13 cellular contexts compared by ENCODE assay signal in genomic region chr3:183260167-183260904, GRCh38. TPM values are rescaled to one million over a fixed set of nuclear protein-coding genes. Genes with fewer than 3 reads are reported as not detected.
DNase-seq lines count a peak whose midpoint lies in the region; ATAC-seq, FAIRE-seq and TF ChIP-seq lines count a peak whose summit lies in the region.
"Had no signal": no experiment of that assay in that cellular context is flagged by ENCODE, and none has a peak within 500 bp of the region (broad histone marks: within the 10 kb centered on the region; RNA-seq: fewer than 3 reads in every experiment).

No MANE protein-coding gene starts in this region.

- no peak for TF ChIP-seq POLR2A in right lobe of liver (IDR thresholded peaks at IDR 0.05)
- no peak for TF ChIP-seq POLR2A in HepG2 (IDR thresholded peaks at IDR 0.05; ENCODE audit: insufficient read depth in 1 of 2, low read depth in 2 of 2, low read length in 2 of 2)
- TF ChIP-seq POLR2A in esophagus muscularis mucosa (IDR thresholded peaks at IDR 0.05; ENCODE audit: low read depth), result no peak

- H3K27ac ChIP-seq in right lobe of liver (no peak overlapping the region), HepG2 (ENCODE audit: extremely low read length, insufficient read depth, low read length) (no peak overlapping the region), esophagus muscularis mucosa (replicated peaks in 1 of 4) (peak overlapping the region in 1 of 4 donors; percentile 11)

- BruUV-seq in HepG2 (replicated peaks; lab: Mats Ljungman, UMichigan), result no TSS peak

- peaks cover 0 to 2% (median 0%) of the 10 kb centered on the region in 7 donors for H3K9me3 Mint-ChIP-seq in naive B cell
- H3K9me3 Mint-ChIP-seq: activated naive CD8-positive, alpha-beta T cell treated with anti-CD3 and anti-CD28 coated beads, Interleukin-2, amount 50 U/mL, for 24 hours had no signal

- H3K36me3 ChIP-seq in right lobe of liver (no peaks in the 10 kb centered on the region), HepG2 (replicated peaks in 1 of 2; ENCODE audit: control insufficient read depth in 1 of 2, insufficient read depth in 2 of 2, low read length in 2 of 2) (no peaks in the 10 kb centered on the region), esophagus muscularis mucosa (no peaks in the 10 kb centered on the region)

- CTCF ChIA-PET in HepG2 (lab: Yijun Ruan, JAX; ENCODE audit: low intra/inter-chr PET ratio, low total read pairs), result no interaction called here

- POLR2A ChIA-PET in HepG2 (lab: Yijun Ruan, JAX), result no interaction called here

- no peaks in the 10 kb centered on the region for H3K36me3 Mint-ChIP-seq in naive B cell

- H3K4me1 ChIP-seq in right lobe of liver, result no peaks in the 10 kb centered on the region
- no peaks in the 10 kb centered on the region for H3K4me1 ChIP-seq in HepG2 (ENCODE audit: insufficient read depth, low read length)
- peaks cover 0 to 15% (median 8%) of the 10 kb centered on the region in 4 donors for H3K4me1 ChIP-seq in esophagus muscularis mucosa

- in situ Hi-C loops in HepG2 (cut with HindIII; ENCODE audit: extremely low pct_ligation_motif_present, low pct_unique_long_range_greater_than_20kb), result no loop called here

- H3K9ac ChIP-seq in HepG2 (ENCODE audit: insufficient read depth, low read depth, low read length), result no peak overlapping the region

- TF ChIP-seq EP300 in HepG2 (IDR thresholded peaks at IDR 0.05; ENCODE audit: low read depth in 2 of 2, low read length in 2 of 2) (no peak), HepG2 (CRISPR knock-in tag; IDR thresholded peaks at IDR 0.05; ENCODE audit: borderline replicate concordance) (no peak), esophagus muscularis mucosa (IDR thresholded peaks at IDR 0.05) (no peak)

- no peaks in the 10 kb centered on the region for H3K79me2 ChIP-seq in HepG2 (ENCODE audit: insufficient read depth, low read length)

- TF ChIP-seq RAD21 in HepG2 (CRISPR knock-in tag; IDR thresholded peaks at IDR 0.05), result no peak

- H3K4me3 ChIP-seq in right lobe of liver, result no peak overlapping the region
- no peak overlapping the region for H3K4me3 ChIP-seq in HepG2 (replicated peaks in 1 of 3; ENCODE audit: insufficient read depth in 1 of 3, low read depth in 2 of 3, low read length in 3 of 3)
- H3K4me3 ChIP-seq in esophagus muscularis mucosa, result no peak overlapping the region

- TF ChIP-seq CTCF in right lobe of liver (IDR thresholded peaks at IDR 0.05), result no peak
- no peak for TF ChIP-seq CTCF in HepG2 (CRISPR knock-in tag; IDR thresholded peaks at IDR 0.05)
- no peak for TF ChIP-seq CTCF in esophagus muscularis mucosa (IDR thresholded peaks at IDR 0.05)

- H3K27me3 Mint-ChIP-seq in naive B cell, result peaks cover 28 to 33% (median 29%) of the 10 kb centered on the region in 3 donors

- no peaks in the 10 kb centered on the region for H3K9me3 ChIP-seq in right lobe of liver
- no peaks in the 10 kb centered on the region for H3K9me3 ChIP-seq in HepG2 (ENCODE audit: low read length)
- no peaks in the 10 kb centered on the region for H3K9me3 ChIP-seq in esophagus muscularis mucosa

- no peaks in the 10 kb centered on the region for H4K20me1 ChIP-seq in HepG2 (ENCODE audit: insufficient read depth, low read length)

- DNase-seq in right lobe of liver (no peak), HepG2 (ENCODE audit: low spot score) (no peak), naive B cell (peak; percentile 37), RPMI8226 (no peak), NCI-H446 treated with DMSO at 0.1 percent for 48 hours (lab: John Stamatoyannopoulos, UW) (no peak), esophagus muscularis mucosa (ENCODE audit: extremely low spot score) (no peak)
- DNase-seq: ACHN; activated CD8-positive, alpha-beta memory T cell treated with anti-CD3 and anti-CD28 coated beads for 24 hours; activated naive CD8-positive, alpha-beta T cell treated with anti-CD3 and anti-CD28 coated beads, Interleukin-2, amount 50 U/mL, for 24 hours; kidney; NCI-H187 had no signal

- H2AFZ ChIP-seq in HepG2 (ENCODE audit: low read length), result no peak overlapping the region

- H3K4me1 Mint-ChIP-seq in naive B cell, result peaks cover 17 to 26% (median 20%) of the 10 kb centered on the region in 3 donors

- intact Hi-C loops in right lobe of liver (cut with DNase I) (no loop called here), HepG2 (cut with micrococcal nuclease; ENCODE audit: unreplicated experiment) (no loop called here), esophagus muscularis mucosa (cut with DNase I) (no loop called here)

- no peak for FAIRE-seq in HepG2 (lab: Jason Lieb, UNC)
- FAIRE-seq: kidney had no signal

- ATAC-seq in right lobe of liver (peak; percentile 51 to 76 (median 65)), HepG2 (no peak), esophagus mucosa (peak; percentile 4), naive B cell (ENCODE audit: low read depth in 2 of 2) (peak; percentile 91 to 94), HG03045 (IDR thresholded peaks at IDR 0.05; ENCODE audit: unreplicated experiment) (no peak)
- ATAC-seq: activated naive CD8-positive, alpha-beta T cell treated with anti-CD3 and anti-CD28 coated beads, Interleukin-2, amount 50 U/mL, for 24 hours had no signal

- WGBS in right lobe of liver (ENCODE audit: insufficient coverage, low coverage, low lambda C conversion rate, missing lambda C conversion rate), result 32% methylated on average over 7 of the region's 7 CpGs
- 6% methylated on average over 7 of the region's 7 CpGs for WGBS in HepG2 (ENCODE audit: low lambda C conversion rate)
- WGBS in esophagus muscularis mucosa, result 65% methylated on average over 7 of the region's 7 CpGs

- H3K4me2 ChIP-seq in HepG2 (ENCODE audit: low read depth, low read length), result no peak overlapping the region

- H3K27me3 ChIP-seq in right lobe of liver (no peaks in the 10 kb centered on the region), HepG2 (ENCODE audit: control insufficient read depth in 1 of 2, insufficient read depth in 2 of 2, low read length in 2 of 2) (peaks cover 1 to 28% of the 10 kb centered on the region in 2 experiments; a peak in 4 of 5 replicates), esophagus muscularis mucosa (no peaks in the 10 kb centered on the region)

- peak overlapping the region in 2 of 6 donors; percentile 18 to 89 for H3K27ac Mint-ChIP-seq in naive B cell

- H3K4me3 Mint-ChIP-seq in naive B cell, result peak overlapping the region in 7 of 8 donors; percentile 35 to 77 (median 56)

TF ChIP-seq in HepG2, 621 proteins besides CTCF, POLR2A, EP300 and RAD21 (continues in another document):
- no peak for TF ChIP-seq ZNF709 (CRISPR knock-in tag; IDR thresholded peaks at IDR 0.05)
- TF ChIP-seq ZFAT (CRISPR knock-in tag; conservative IDR thresholded peaks at IDR 0.05), result no peak
- TF ChIP-seq HOXA9 (CRISPR knock-in tag; IDR thresholded peaks at IDR 0.05; ENCODE audit: borderline replicate concordance), result no peak

RNA-seq across cellular contexts. Expression of gene B3GNT5, which starts 7.3 kb away (rescaled TPM):
- total RNA-seq in right lobe of liver (10 to 100 TPM in 2 of 6 experiments, 1 to 10 TPM in 2, under 1 TPM in 2; 0.27 to 12.5 (median 5.5) TPM), HepG2 (2016; rRNA removed; fragmentation: Illumina TruSeq; extraction: Trizol) (not detected in 2 replicates), esophagus mucosa (70.7 TPM), esophagus muscularis mucosa (10 to 100 TPM in 1 of 4 donors, 1 to 10 TPM in 3; 2.1 to 11.3 (median 5.2) TPM)
- total RNA-seq in HepG2 (2016; cell fraction: cytosol; rRNA removed; fragmentation: Illumina TruSeq; extraction: Trizol; ENCODE audit: low read depth), result not detected in 2 replicates
- 0.02 TPM in 1 of 2 replicates, not detected in the other for total RNA-seq in HepG2 (2016; cell fraction: insoluble cytoplasmic fraction; rRNA removed; fragmentation: Illumina TruSeq; extraction: Trizol)
- total RNA-seq in HepG2 (2016; cell fraction: membrane; rRNA removed; fragmentation: Illumina TruSeq; extraction: Trizol), result not detected in 2 replicates
- not detected in 2 replicates for total RNA-seq in HepG2 (2016; cell fraction: nucleus; rRNA removed; fragmentation: Illumina TruSeq; extraction: Trizol)
- polyA plus RNA-seq in HepG2 (2011; rRNA removed) (not detected in 2 replicates), naive B cell (ENCODE audit: low read depth in 6 of 6) (under 1 TPM in 2 of 6 donors, not detected in 4; 0.17 to 0.41 TPM)
- 0.01 TPM in 1 of 2 replicates, not detected in the other for polyA plus RNA-seq in HepG2 (2011; cell fraction: cytosol; rRNA removed)
- not detected in 2 replicates for polyA plus RNA-seq in HepG2 (2011; cell fraction: nucleus; rRNA removed)
- not detected in 2 replicates for polyA plus RNA-seq in HepG2 (2012)
- not detected in 2 replicates for polyA plus RNA-seq in HepG2 (2016; cell fraction: cytosol; fragmentation: Illumina TruSeq; extraction: Trizol; ENCODE audit: low read depth)
- polyA plus RNA-seq in HepG2 (2016; cell fraction: insoluble cytoplasmic fraction; fragmentation: Illumina TruSeq; extraction: Trizol; ENCODE audit: low read depth), result not detected in 2 replicates
- polyA plus RNA-seq in HepG2 (2016; cell fraction: membrane; fragmentation: Illumina TruSeq; extraction: Trizol; ENCODE audit: low read depth), result not detected in 2 replicates
- not detected in 2 replicates for polyA plus RNA-seq in HepG2 (2016; cell fraction: nucleus; fragmentation: Illumina TruSeq; extraction: Trizol; ENCODE audit: insufficient read depth, low read depth)
- polyA minus RNA-seq in HepG2 (2011; rRNA and poly(A)+ RNA removed; ENCODE audit: low replicate concordance), result 7.5 TPM in 1 of 2 replicates, not detected in the other
- polyA minus RNA-seq in HepG2 (2011; cell fraction: cytosol; rRNA and poly(A)+ RNA removed), result not detected in 2 replicates
- 0.13 TPM in 1 of 2 replicates, not detected in the other for polyA minus RNA-seq in HepG2 (2011; cell fraction: nucleus; rRNA and poly(A)+ RNA removed)

Comparison
In these comparisons a context has a peak if more than half of its experiments do, and no peak if none do; other contexts are left out.
1. ATAC-seq: peak in right lobe of liver (4 of 4), esophagus mucosa (single experiment) and naive B cell (2 of 2); none in HepG2 (single experiment) and HG03045 (single experiment).